Comparison of ENCODE assay signal across 35 cellular contexts in the genomic region with DNA sequence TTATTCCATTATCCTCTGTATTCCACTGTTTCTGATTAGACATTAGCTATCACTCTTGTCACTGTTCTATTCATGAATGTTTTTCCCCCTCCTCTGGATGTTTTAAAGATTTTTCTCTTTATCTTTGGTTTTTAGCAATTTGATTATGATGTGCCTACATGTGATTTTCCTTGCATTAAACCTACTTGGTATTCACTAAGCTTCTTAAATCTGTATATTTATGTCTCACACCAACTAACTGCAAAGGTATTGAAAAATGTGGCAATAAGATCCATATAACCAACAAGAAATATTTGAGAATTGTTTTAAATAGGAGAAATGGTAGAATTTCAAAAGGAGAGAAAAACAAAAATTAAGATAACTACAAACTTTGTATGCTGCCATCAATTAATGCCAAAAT.
"Had no signal": no experiment of that assay in that cellular context is flagged by ENCODE, and none has a peak within 500 bp of the region (broad histone marks: within the 10 kb centered on the region; RNA-seq: fewer than 3 reads in every experiment).

No MANE protein-coding gene starts in this region.

- H3K4me3 ChIP-seq: MG63 had no signal

- DNase-seq: Karpas-422, Kasumi-1, MG63, MM.1S, MV-4-11, NCI-H1048, NCI-H1092, NCI-H1092 treated with DMSO at 0.1 percent for 48 hours, NCI-H1105, NCI-H1105 treated with DMSO at 0.1 percent for 48 hours, NCI-H1417, NCI-H1417 treated with DMSO at 0.1 percent for 48 hours, NCI-H1436, NCI-H1436 treated with DMSO at 0.1 percent for 48 hours, NCI-H146, NCI-H1694, NCI-H1694 treated with DMSO at 0.1 percent for 48 hours, NCI-H187, NCI-H187 treated with DMSO at 0.1 percent for 48 hours, NCI-H1930, NCI-H2029, NCI-H2029 treated with DMSO at 0.1 percent for 48 hours, NCI-H2081, NCI-H2081 treated with DMSO at 0.1 percent for 48 hours, NCI-H2107, NCI-H2171, NCI-H2171 treated with DMSO at 0.1 percent for 48 hours, NCI-H2227 treated with DMSO at 0.1 percent for 48 hours, NCI-H226, NCI-H345, NCI-H446, NCI-H446 treated with DMSO at 0.1 percent for 48 hours, NCI-H510A, NCI-H510A treated with DMSO at 0.1 percent for 48 hours, NCI-H524 had no signal

- H3K27me3 ChIP-seq: MG63 had no signal
